Comparison of ENCODE assay signal across 9 cellular contexts in genomic region chr5:154202379-154203260, GRCh38. TPM values are rescaled to one million over a fixed set of nuclear protein-coding genes. Genes with fewer than 3 reads are reported as not detected.
DNase-seq lines count a peak whose midpoint lies in the region; ATAC-seq lines count a peak whose summit lies in the region.
"Had no signal": no experiment of that assay in that cellular context is flagged by ENCODE, and none has a peak within 500 bp of the region (broad histone marks: within the 10 kb centered on the region; RNA-seq: fewer than 3 reads in every experiment).

No MANE protein-coding gene starts in this region.

- H3K27me3 Mint-ChIP-seq in activated T-cell treated with anti-CD3 and anti-CD28 coated beads, Interleukin-2, amount 50 U/mL, for 4 hours (ENCODE audit: low read depth) = no peaks in the 10 kb centered on the region

- peak; percentile 36 for DNase-seq in Daoy (ENCODE audit: low read depth)
- peak; percentile 40 for DNase-seq in activated T-cell treated with anti-CD3 and anti-CD28 coated beads, Interleukin-2, amount 50 U/mL, for 4 hours
- peak; percentile 50 for DNase-seq in stimulated activated CD4-positive, alpha-beta T cell treated with anti-CD3 and anti-CD28 coated beads, Interleukin-2, amount 100 ng/mL, for 4 hours (ENCODE audit: low read depth)
- DNase-seq in NCI-H1930 (lab: John Stamatoyannopoulos, UW) = no peak
- DNase-seq in NCI-H526 treated with DMSO at 0.1 percent for 48 hours (lab: John Stamatoyannopoulos, UW) = no peak
- DNase-seq in NCI-H226 = no peak
- DNase-seq: left cardiac atrium had no signal

- ATAC-seq in GM21423 (IDR thresholded peaks at IDR 0.05; ENCODE audit: unreplicated experiment) (peak; percentile 84), HG03521 (IDR thresholded peaks at IDR 0.05; ENCODE audit: unreplicated experiment) (peak; percentile 96)
- ATAC-seq in activated T-cell treated with anti-CD3 and anti-CD28 coated beads, Interleukin-2, amount 50 U/mL, for 4 hours = peak; percentile 85 to 89

- peaks cover 38% of the 10 kb centered on the region for H3K36me3 Mint-ChIP-seq in activated T-cell treated with anti-CD3 and anti-CD28 coated beads, Interleukin-2, amount 50 U/mL, for 4 hours (ENCODE audit: insufficient read depth)

- H3K4me1 Mint-ChIP-seq in activated T-cell treated with anti-CD3 and anti-CD28 coated beads, Interleukin-2, amount 50 U/mL, for 4 hours (ENCODE audit: low read depth) = peaks cover 62% of the 10 kb centered on the region

- peak overlapping the region; percentile 63 for H3K4me3 Mint-ChIP-seq in activated T-cell treated with anti-CD3 and anti-CD28 coated beads, Interleukin-2, amount 50 U/mL, for 4 hours

- H3K9me3 Mint-ChIP-seq in activated T-cell treated with anti-CD3 and anti-CD28 coated beads, Interleukin-2, amount 50 U/mL, for 4 hours = no peaks in the 10 kb centered on the region

RNA-seq across cellular contexts. Expression of gene GALNT10, which starts 12.1 kb away (rescaled TPM):
- 31.2 and 44.7 TPM in 2 replicates for total RNA-seq in Daoy (2014; rRNA removed; shearing (Covaris generic))
- total RNA-seq in activated T-cell treated with anti-CD3 and anti-CD28 coated beads, Interleukin-2, amount 50 U/mL, for 4 hours = 10 to 100 TPM; 26.8 to 34.8 (median 34.6) TPM

Comparison
In these comparisons a context has a peak if more than half of its experiments do, and no peak if none do; other contexts are left out.
1. DNase-seq: peak in Daoy (single experiment), activated T-cell treated with anti-CD3 and anti-CD28 coated beads, Interleukin-2, amount 50 U/mL, for 4 hours (single experiment) and stimulated activated CD4-positive, alpha-beta T cell treated with anti-CD3 and anti-CD28 coated beads, Interleukin-2, amount 100 ng/mL, for 4 hours (single experiment); none in NCI-H1930 (0 of 2), NCI-H526 treated with DMSO at 0.1 percent for 48 hours (single experiment) and NCI-H226 (single experiment).
2. Peak in every context shown above with its lines, with median percentiles within 50 percentile points of each other: ATAC-seq.